28 cellular contexts compared by ENCODE assay signal in the genomic region with DNA sequence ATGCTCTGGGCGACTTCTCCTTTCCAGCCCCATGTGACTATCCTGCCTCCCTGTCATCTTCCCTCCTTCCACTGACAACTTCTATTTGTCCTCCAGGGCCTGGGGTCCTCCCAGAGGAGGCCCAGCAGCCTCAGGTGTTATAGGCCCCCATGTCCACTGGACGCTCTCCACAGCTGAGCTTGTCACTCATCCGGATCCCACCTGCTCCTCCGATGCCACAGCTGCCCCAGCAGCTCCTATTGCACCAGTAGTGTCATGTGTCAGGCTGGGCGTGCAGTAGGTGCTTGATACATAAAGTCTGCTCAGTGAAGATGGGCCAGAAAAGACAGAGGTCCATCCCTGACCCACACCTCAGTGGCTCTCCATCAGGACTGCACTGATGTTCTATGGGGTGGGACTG.
"Had no signal": no experiment of that assay in that cellular context is flagged by ENCODE, and none has a peak within 500 bp of the region (broad histone marks: within the 10 kb centered on the region; RNA-seq: fewer than 3 reads in every experiment).

No MANE protein-coding gene starts in this region.

- H3K27me3 ChIP-seq: body of pancreas, cardiac muscle cell, neutrophil had no signal

- H3K4me3 Mint-ChIP-seq: activated T-cell treated with anti-CD3 and anti-CD28 coated beads, Interleukin-2, amount 50 U/mL, for 4 hours; effector memory CD8-positive, alpha-beta T cell; natural killer cell treated with Interleukin-12 subunit alpha and Interleukin-12 subunit beta and Interleukin-15 and Interleukin-18, amount 100 ng/mL, for 72 hours; T-helper 17 cell had no signal

- H3K4me3 ChIP-seq: body of pancreas, cardiac muscle cell, gastroesophageal sphincter, left lung, mucosa of descending colon, skin epidermis, thoracic aorta had no signal

- DNase-seq: activated CD4-positive, alpha-beta T cell treated with anti-CD3 and anti-CD28 coated beads for 48 hours; activated CD4-positive, alpha-beta T cell treated with anti-CD3 and anti-CD28 coated beads, Interleukin-2, amount 50 U/mL, for 48 hours; activated CD8-positive, alpha-beta memory T cell treated with anti-CD3 and anti-CD28 coated beads, Interleukin-2, amount 50 U/mL, for 48 hours; activated naive CD4-positive, alpha-beta T cell; activated T-cell treated with anti-CD3 and anti-CD28 coated beads, Interleukin-2, amount 50 U/mL, for 4 hours; anterior cingulate cortex; body of pancreas; cortex of kidney; effector memory CD8-positive, alpha-beta T cell; erythroblast; hypothalamus; kidney glomerular epithelial cell; left lung; mucosa of descending colon; stimulated activated CD4-positive, alpha-beta T cell treated with anti-CD3 and anti-CD28 coated beads, Interleukin-12 subunit alpha, Interleukin-12 subunit beta, amount 100 ng/mL, for 4 hours; stimulated activated CD4-positive, alpha-beta T cell treated with anti-CD3 and anti-CD28 coated beads, Interleukin-4, amount 100 ng/mL, for 1 hour; stimulated activated naive CD8-positive, alpha-beta T cell treated with anti-CD3 and anti-CD28 coated beads, Interleukin-15, Interleukin-2, amounts not matched to agents 100 U/mL and 50 U/mL, for 24 hours; T-helper 17 cell; T1000; trophoblast cell; WERI-Rb-1 had no signal

- H3K27ac Mint-ChIP-seq: effector memory CD8-positive, alpha-beta T cell; natural killer cell treated with Interleukin-12 subunit alpha and Interleukin-12 subunit beta and Interleukin-15 and Interleukin-18, amount 100 ng/mL, for 72 hours; T-helper 17 cell had no signal

- H3K36me3 ChIP-seq: cardiac muscle cell, gastroesophageal sphincter, left lung, neutrophil, thoracic aorta, WERI-Rb-1 had no signal

- H3K27ac ChIP-seq: body of pancreas, cardiac muscle cell, gastroesophageal sphincter, left lung, neutrophil, skin epidermis, thoracic aorta, WERI-Rb-1 had no signal

- H3K4me1 Mint-ChIP-seq: T-helper 17 cell had no signal

- H3K9me3 ChIP-seq: body of pancreas, gastroesophageal sphincter, left lung, neutrophil, thoracic aorta had no signal

- H3K36me3 Mint-ChIP-seq: activated naive CD4-positive, alpha-beta T cell treated with anti-CD3 and anti-CD28 coated beads, Interleukin-2, amount 50 U/mL, for 72 hours; natural killer cell treated with Interleukin-12 subunit alpha and Interleukin-12 subunit beta and Interleukin-15 and Interleukin-18, amount 100 ng/mL, for 72 hours had no signal

- H3K9me3 Mint-ChIP-seq: natural killer cell treated with Interleukin-12 subunit alpha and Interleukin-12 subunit beta and Interleukin-15 and Interleukin-18, amount 100 ng/mL, for 72 hours had no signal

- H3K4me1 ChIP-seq: body of pancreas, left lung had no signal
